8 cellular contexts compared by ENCODE assay signal in the genomic region with DNA sequence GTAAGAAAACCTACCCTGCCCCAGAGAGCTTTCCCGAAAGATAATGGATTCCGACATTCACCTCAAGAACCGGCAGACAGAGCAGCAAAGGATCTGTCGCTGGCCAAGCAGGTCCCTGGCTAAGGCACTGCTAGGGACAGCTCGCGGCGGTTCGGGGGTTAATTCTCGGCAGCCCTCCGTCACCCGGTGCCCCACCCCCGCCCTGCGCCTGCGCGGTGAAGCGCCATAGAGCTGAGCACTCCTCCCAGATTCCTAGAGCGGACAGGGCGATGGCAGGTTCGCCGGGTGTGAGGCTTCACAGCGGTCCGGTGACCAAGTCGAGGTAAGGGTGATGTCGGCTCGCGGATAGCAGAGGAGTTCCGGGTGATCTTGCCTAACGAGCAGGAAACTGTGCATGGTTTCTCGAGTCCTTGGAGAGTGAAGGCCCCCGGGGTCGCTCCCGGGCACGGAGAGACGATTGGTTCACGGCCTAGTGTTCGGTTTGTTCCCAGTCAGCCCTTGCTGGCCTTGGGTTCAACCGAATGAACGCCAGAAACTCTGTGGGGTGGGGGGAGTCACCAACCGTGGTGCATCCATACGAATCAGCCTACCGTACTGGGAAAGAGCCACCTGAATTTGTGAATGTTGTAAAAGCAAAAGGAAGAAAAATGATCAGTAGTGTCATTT. TPM values are rescaled to one million over a fixed set of nuclear protein-coding genes. Genes with fewer than 3 reads are reported as not detected.
DNase-seq lines count a peak whose midpoint lies in the region; ATAC-seq and TF ChIP-seq lines count a peak whose summit lies in the region.

Gene ZSCAN30 (minus strand): TSS at position 160 of the 666 bp plus-strand sequence. CDS start 25,877 bp downstream, outside the sequence.

- DNase-seq in NCI-H1694 treated with DMSO at 0.1 percent for 48 hours (lab: John Stamatoyannopoulos, UW) (peak; percentile 77), T-helper 17 cell (peak; percentile 89 to 96 (median 92)), right atrium auricular region (ENCODE audit: low spot score) (peak; percentile 93), pulmonary artery endothelial cell (ENCODE audit: low read depth, low spot score) (peak; percentile 82), uterus (peak; percentile 93 to 96)

- H3K27ac ChIP-seq in angular gyrus (ENCODE audit: low read depth, low read length) (peak within 1 kb of the TSS; percentile 70), right atrium auricular region (peak within 1 kb of the TSS; percentile 91), uterus (peak within 1 kb of the TSS; percentile 77 to 92)

- no peaks in the 10 kb centered on the region for H3K27me3 Mint-ChIP-seq in T-helper 17 cell

- TF ChIP-seq POLR2A in GM15510 (IDR thresholded peaks at IDR 0.05; ENCODE audit: borderline replicate concordance, extremely low read depth, insufficient read length): peak; percentile 82
- TF ChIP-seq POLR2A in uterus (IDR thresholded peaks at IDR 0.05): peak in 1 of 2 donors; percentile 49

- H3K27me3 ChIP-seq in right atrium auricular region (no peaks in the 10 kb centered on the region), uterus (no peaks in the 10 kb centered on the region)

- ATAC-seq in HG02885 (IDR thresholded peaks at IDR 0.05; ENCODE audit: poor library complexity, unreplicated experiment) (peak; percentile 94), T-helper 17 cell (peak; percentile 97)

- H3K4me1 Mint-ChIP-seq in T-helper 17 cell: peaks cover 30% of the 10 kb centered on the region

- peaks cover 7% of the 10 kb centered on the region for H3K36me3 Mint-ChIP-seq in T-helper 17 cell (ENCODE audit: low read depth)

- H3K9me3 ChIP-seq in T-helper 17 cell (ENCODE audit: control insufficient read depth, low read length, poor library complexity, severe bottlenecking) (no peaks in the 10 kb centered on the region), right atrium auricular region (no peaks in the 10 kb centered on the region), uterus (no peaks in the 10 kb centered on the region)

- H3K27ac Mint-ChIP-seq in T-helper 17 cell: peak within 1 kb of the TSS; percentile 93

- H3K4me3 ChIP-seq in right atrium auricular region: peak within 1 kb of the TSS; percentile 71 to 87
- H3K4me3 ChIP-seq in uterus: peak within 1 kb of the TSS; percentile 56 to 91

- H3K4me3 Mint-ChIP-seq in T-helper 17 cell: peak within 1 kb of the TSS; percentile 89

- intact Hi-C loops in uterus (cut with DNase I; ENCODE audit: low total_unique reads): no loop called here

- TF ChIP-seq CTCF in right atrium auricular region (IDR thresholded peaks at IDR 0.05) (no peak), uterus (IDR thresholded peaks at IDR 0.05) (peak in 1 of 4 experiments; percentile 24)

- H3K4me1 ChIP-seq in right atrium auricular region: peaks cover 0 to 31% of the 10 kb centered on the region in 2 donors
- H3K4me1 ChIP-seq in uterus: peaks cover 0 to 4% of the 10 kb centered on the region in 2 donors

- no peaks in the 10 kb centered on the region for H3K36me3 ChIP-seq in right atrium auricular region
- no peaks in the 10 kb centered on the region for H3K36me3 ChIP-seq in uterus

RNA-seq across cellular contexts. Expression of gene ZSCAN30, which starts in this region (rescaled TPM):
- total RNA-seq in T-helper 17 cell (10 to 100 TPM in 1 of 2 donors, 1 to 10 TPM in 1; 10.0 to 11.1 TPM), right atrium auricular region (10 to 100 TPM; 12.8 to 18.7 TPM), pulmonary artery endothelial cell (11.3 and 11.9 TPM in 2 replicates), uterus (10 to 100 TPM in 3 of 4 donors, 1 to 10 TPM in 1; 5.0 to 40.3 (median 17.8) TPM)

Comparison
In these comparisons a context has a peak if more than half of its experiments do, and no peak if none do; other contexts are left out.
1. Peak in every context shown above with its lines: DNase-seq, ATAC-seq, H3K4me3 ChIP-seq and H3K27ac ChIP-seq.